Comparison of ENCODE assay signal across 15 cellular contexts in the genomic region with DNA sequence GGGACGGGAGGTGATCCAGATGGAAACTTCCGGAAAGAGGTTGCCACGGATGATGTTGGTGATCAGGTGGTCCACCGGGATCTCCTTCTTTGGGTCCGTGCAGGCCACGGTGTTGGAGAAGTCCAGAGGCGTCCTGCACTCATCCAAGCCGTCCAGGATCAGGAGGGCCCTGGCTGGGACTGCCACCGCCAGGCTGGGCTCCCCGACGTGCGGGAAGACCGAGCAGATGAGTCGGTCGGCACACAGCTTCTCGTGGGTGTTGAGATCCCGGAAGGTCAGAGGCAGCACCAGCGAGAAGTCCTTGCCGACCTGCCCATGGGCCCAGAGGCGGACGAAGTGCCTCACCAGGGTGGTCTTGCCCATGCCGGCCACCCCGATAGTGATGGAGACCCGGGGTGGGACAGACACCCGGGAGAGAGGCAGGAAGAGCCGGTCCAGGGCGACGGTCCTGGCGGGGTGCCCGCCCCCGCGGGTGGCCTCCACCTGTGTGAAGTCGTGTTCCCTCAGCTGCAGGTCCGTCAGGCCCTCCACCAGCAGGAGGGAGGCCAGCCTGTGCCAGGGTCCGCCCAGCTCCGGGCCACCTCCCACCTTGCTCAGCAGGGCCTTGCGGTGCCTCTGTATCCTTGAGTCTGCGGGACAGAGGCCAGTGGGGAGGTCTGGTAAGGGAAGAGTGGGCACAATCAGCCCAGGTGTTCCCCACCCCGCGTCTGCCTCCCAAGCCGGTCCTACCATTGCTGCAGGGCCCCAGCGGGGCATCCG. TPM values are rescaled to one million over a fixed set of nuclear protein-coding genes. Genes with fewer than 3 reads are reported as not detected.
A peak's percentile ranks its signal among the peaks of the same experiment; 100 is the strongest.
DNase-seq lines count a peak whose midpoint lies in the region; ATAC-seq lines count a peak whose summit lies in the region.
"Had no signal": no experiment of that assay in that cellular context is flagged by ENCODE, and none has a peak within 500 bp of the region (broad histone marks: within the 10 kb centered on the region; RNA-seq: fewer than 3 reads in every experiment).

No MANE protein-coding gene starts in this region.

- H2BK120ac ChIP-seq in mesendoderm (ENCODE audit: low read depth, low read length): no peak overlapping the region

- no peaks in the 10 kb centered on the region for H3K79me1 ChIP-seq in mesendoderm (ENCODE audit: low read length)

- no peaks in the 10 kb centered on the region for H3K9me3 Mint-ChIP-seq in stimulated activated naive CD8-positive, alpha-beta T cell treated with anti-CD3 and anti-CD28 coated beads, Interleukin-15, amount 100 ng/mL, for 72 hours
- H3K9me3 Mint-ChIP-seq: CD4-positive, alpha-beta memory T cell had no signal

- no peak overlapping the region for H4K8ac ChIP-seq in mesendoderm (ENCODE audit: low read depth, low read length)

- H3K56ac ChIP-seq in mesendoderm (ENCODE audit: low read length): no peak overlapping the region

- H3K4me3 ChIP-seq in mesendoderm (ENCODE audit: low read length): no peak overlapping the region

- no peaks in the 10 kb centered on the region for H3K4me1 Mint-ChIP-seq in stimulated activated naive CD8-positive, alpha-beta T cell treated with anti-CD3 and anti-CD28 coated beads, Interleukin-15, amount 100 ng/mL, for 72 hours

- no peaks in the 10 kb centered on the region for H3K27me3 ChIP-seq in mesendoderm (ENCODE audit: insufficient read depth, low read length, poor library complexity)
- H3K27me3 ChIP-seq: BE2C had no signal

- no peak overlapping the region for H3K27ac Mint-ChIP-seq in stimulated activated naive CD8-positive, alpha-beta T cell treated with anti-CD3 and anti-CD28 coated beads, Interleukin-15, amount 100 ng/mL, for 72 hours

- intact Hi-C loops in sciatic nerve (cut with DNase I): no loop called here

- H3K27me3 Mint-ChIP-seq in stimulated activated naive CD8-positive, alpha-beta T cell treated with anti-CD3 and anti-CD28 coated beads, Interleukin-15, amount 100 ng/mL, for 72 hours: no peaks in the 10 kb centered on the region
- H3K27me3 Mint-ChIP-seq: CD4-positive, alpha-beta memory T cell had no signal

- no CpG with 5 or more reads among the region's 43 CpGs for WGBS in mesendoderm (ENCODE audit: extremely low coverage, insufficient coverage, low lambda C conversion rate)

- H4K5ac ChIP-seq in mesendoderm (ENCODE audit: low read length): no peak overlapping the region

- no peak overlapping the region for H3K18ac ChIP-seq in mesendoderm (ENCODE audit: low read length)

- no peak overlapping the region for H2AK5ac ChIP-seq in mesendoderm (ENCODE audit: low read length)

- H3K4ac ChIP-seq in mesendoderm (ENCODE audit: low read depth, low read length): no peak overlapping the region

- in situ Hi-C loops in ACHN (cut with HindIII; ENCODE audit: low pct_ligation_motif_present, low pct_unique_long_range_greater_than_20kb, low sequenced_read_pairs): no loop called here

- no peak overlapping the region for H2BK5ac ChIP-seq in mesendoderm (ENCODE audit: low read length)

- no peak overlapping the region for H3K4me2 ChIP-seq in mesendoderm (ENCODE audit: low read length)

- ATAC-seq in stimulated activated naive CD8-positive, alpha-beta T cell treated with anti-CD3 and anti-CD28 coated beads, Interleukin-15, amount 100 ng/mL, for 72 hours: peak; percentile 31
- ATAC-seq in stimulated activated naive CD8-positive, alpha-beta T cell treated with anti-CD3 and anti-CD28 coated beads, Interleukin-15, Interleukin-2, amounts not matched to agents 100 U/mL and 50 U/mL, for 24 hours: no peak
- ATAC-seq in esophagus mucosa (peak; percentile 12), sciatic nerve (peak; percentile 15)
- ATAC-seq: HCT116 had no signal

- no peak overlapping the region for H3K23ac ChIP-seq in mesendoderm (ENCODE audit: low read length)

- H3K36me3 ChIP-seq in mesendoderm (ENCODE audit: control insufficient read depth, insufficient read depth, low read length): no peaks in the 10 kb centered on the region
- H3K36me3 ChIP-seq: BE2C had no signal

- no peak overlapping the region for H3K9ac ChIP-seq in mesendoderm (ENCODE audit: low read length)

- H3K27ac ChIP-seq in mesendoderm (ENCODE audit: low read depth, low read length): no peak overlapping the region
- H3K27ac ChIP-seq: C4-2B, HL-60 had no signal

- DNase-seq in stimulated activated naive CD8-positive, alpha-beta T cell treated with anti-CD3 and anti-CD28 coated beads, Interleukin-15, amount 100 ng/mL, for 72 hours: no peak
- no peak for DNase-seq in stimulated activated naive CD8-positive, alpha-beta T cell treated with anti-CD3 and anti-CD28 coated beads, Interleukin-15, Interleukin-2, amounts not matched to agents 100 U/mL and 50 U/mL, for 24 hours
- DNase-seq in sciatic nerve (ENCODE audit: low spot score): no peak
- no peak for DNase-seq in UCSD-AML1 (lab: John Stamatoyannopoulos, UW; ENCODE audit: unreplicated experiment)
- no peak for DNase-seq in mesendoderm
- no peak for DNase-seq in ACHN
- DNase-seq: BE2C; CD4-positive, alpha-beta memory T cell; DND-41; GDM1 had no signal

- H3K4me3 Mint-ChIP-seq in stimulated activated naive CD8-positive, alpha-beta T cell treated with anti-CD3 and anti-CD28 coated beads, Interleukin-15, amount 100 ng/mL, for 72 hours: no peak overlapping the region
- H3K4me3 Mint-ChIP-seq: CD4-positive, alpha-beta memory T cell had no signal

- H2BK15ac ChIP-seq in mesendoderm (replicated peaks; ENCODE audit: low read depth): no peak overlapping the region

- H3K79me2 ChIP-seq in mesendoderm (ENCODE audit: control insufficient read depth, insufficient read depth, low read length): no peaks in the 10 kb centered on the region

- H3K4me1 ChIP-seq in mesendoderm (ENCODE audit: control insufficient read depth, low read depth, low read length): no peaks in the 10 kb centered on the region
- H3K4me1 ChIP-seq: BE2C had no signal

RNA-seq across cellular contexts. Expression of gene NLRC3, which starts 12.9 kb away (rescaled TPM):
- total RNA-seq in esophagus mucosa (0.48 TPM), sciatic nerve (1.6 TPM)
- polyA plus RNA-seq in mesendoderm (2013, experiment 1 of 2): 0.25 TPM
- 0.20 TPM for polyA plus RNA-seq in mesendoderm (2013, experiment 2 of 2)
- polyA plus RNA-seq: AG04450 had no signal

RNA-seq across cellular contexts. Expression of gene SLX4, which starts 47.1 kb away (rescaled TPM):
- 4.0 TPM for total RNA-seq in esophagus mucosa
- total RNA-seq in sciatic nerve: 6.5 TPM
- 4.6 TPM for polyA plus RNA-seq in mesendoderm (2013, experiment 1 of 2)
- 4.7 TPM for polyA plus RNA-seq in mesendoderm (2013, experiment 2 of 2)
